25 cellular contexts compared by ENCODE assay signal in genomic region chr7:88147949-88148348, GRCh38.
"Had no signal": no experiment of that assay in that cellular context is flagged by ENCODE, and none has a peak within 500 bp of the region (broad histone marks: within the 10 kb centered on the region; RNA-seq: fewer than 3 reads in every experiment).

No MANE protein-coding gene starts in this region.

- H3K4me1 ChIP-seq: breast epithelium, foreskin keratinocyte, left lung, psoas muscle, upper lobe of left lung, vagina had no signal

- ATAC-seq: activated naive CD4-positive, alpha-beta T cell treated with anti-CD3 and anti-CD28 coated beads, Interleukin-2, amount 50 U/mL, for 72 hours; activated T-cell treated with anti-CD3 and anti-CD28 coated beads, Interleukin-2, amount 50 U/mL, for 4 hours; foreskin keratinocyte; left lung; pancreas; psoas muscle; stimulated activated naive B cell treated with anti-CD40 and anti-IgM and Interleukin-4, amounts not matched to agents 10 μg/mL and 1 μg/mL and 100 μg/mL, for 72 hours; WTC11 had no signal

- H3K4me3 ChIP-seq: breast epithelium, esophagus muscularis mucosa, left lung, pancreas, psoas muscle, stomach, thyroid gland, upper lobe of left lung, vagina had no signal

- DNase-seq: activated CD4-positive, alpha-beta memory T cell treated with anti-CD3 and anti-CD28 coated beads, Interleukin-2, amount 10 ng/mL, durations not matched to agents 7 days and 5 days; activated CD4-positive, alpha-beta T cell treated with anti-CD3 and anti-CD28 coated beads for 1 hour; activated CD4-positive, alpha-beta T cell treated with anti-CD3 and anti-CD28 coated beads, Interleukin-2, amount 10 ng/mL, durations not matched to agents 7 days and 5 days; activated CD8-positive, alpha-beta memory T cell treated with anti-CD3 and anti-CD28 coated beads, Interleukin-2, amount 50 U/mL, for 48 hours; activated naive CD4-positive, alpha-beta T cell; activated T-cell treated with anti-CD3 and anti-CD28 coated beads, Interleukin-2, amount 50 U/mL, for 4 hours; endodermal cell; foreskin keratinocyte; left lung; naive B cell; nucleus accumbens; pancreas; psoas muscle; stimulated activated CD4-positive, alpha-beta T cell treated with anti-CD3 and anti-CD28 coated beads, Interleukin-15, amount 100 ng/mL, for 24 hours; stimulated activated CD4-positive, alpha-beta T cell treated with anti-CD3 and anti-CD28 coated beads, Interleukin-2, amount 100 ng/mL, for 24 hours; stimulated activated naive B cell treated with anti-CD40 and anti-IgM and Interleukin-4, amounts not matched to agents 10 μg/mL and 1 μg/mL and 100 μg/mL, for 72 hours; stomach; T-helper 9 cell; thyroid gland; upper lobe of left lung had no signal

- H3K27me3 ChIP-seq: breast epithelium, esophagus muscularis mucosa, left lung, pancreas, stomach, thyroid gland, upper lobe of left lung, vagina had no signal

- H3K27ac ChIP-seq: breast epithelium, esophagus muscularis mucosa, foreskin keratinocyte, left lung, pancreas, psoas muscle, stomach, thyroid gland, upper lobe of left lung, vagina had no signal

- H3K9me3 ChIP-seq: breast epithelium, esophagus muscularis mucosa, left lung, pancreas, psoas muscle, stomach, thyroid gland, upper lobe of left lung, vagina had no signal

- H3K36me3 ChIP-seq: breast epithelium, esophagus muscularis mucosa, left lung, pancreas, stomach, thyroid gland, upper lobe of left lung, vagina had no signal
